In the genomic region with DNA sequence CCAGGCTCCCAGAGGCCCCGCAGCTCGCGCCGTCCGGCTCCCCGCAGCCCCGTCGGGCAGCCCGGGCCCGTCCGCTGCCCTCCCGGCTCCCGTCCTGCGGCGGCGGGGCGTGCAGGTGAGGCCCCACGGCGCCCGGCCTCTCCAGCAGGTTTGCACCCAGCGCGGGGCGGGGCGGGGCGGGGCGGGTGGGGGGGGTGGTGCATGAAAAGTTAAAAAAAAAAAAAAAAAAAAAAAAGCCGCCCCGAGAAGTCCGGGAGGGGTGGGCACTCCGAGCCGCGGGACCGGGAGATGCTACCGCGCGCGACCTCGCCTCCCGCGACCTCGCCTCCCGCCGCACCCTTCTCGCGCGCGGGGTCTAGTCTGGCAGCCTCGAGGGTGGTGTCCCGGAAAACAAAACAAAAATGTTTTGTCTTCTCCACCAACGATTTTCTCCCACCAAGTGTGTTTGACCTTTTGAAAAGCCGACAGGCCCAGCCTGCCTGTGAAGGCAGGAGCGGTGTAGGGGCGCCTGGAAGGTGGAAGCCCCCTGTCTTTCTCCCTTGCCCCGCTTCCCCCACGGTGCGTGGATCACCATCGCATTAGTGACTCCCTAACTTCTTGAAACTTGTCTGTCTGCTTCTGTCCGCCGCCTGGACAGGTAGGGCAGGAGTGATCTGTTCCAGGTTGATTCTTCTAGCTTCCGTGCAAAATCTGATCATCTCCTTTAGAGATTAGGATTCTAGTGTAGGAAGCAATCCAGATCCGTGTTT, we compare ENCODE assay signal across 8 cellular contexts. TPM values are rescaled to one million over a fixed set of nuclear protein-coding genes. Genes with fewer than 3 reads are reported as not detected.
A peak's percentile ranks its signal among the peaks of the same experiment; 100 is the strongest.
DNase-seq lines count a peak whose midpoint lies in the region; ATAC-seq and TF ChIP-seq lines count a peak whose summit lies in the region.

No MANE protein-coding gene starts in this region.

- peaks cover 2% of the 10 kb centered on the region for H3K36me3 Mint-ChIP-seq in neural progenitor cell

- no peak overlapping the region for H3K27ac Mint-ChIP-seq in neural progenitor cell

- peak overlapping the region; percentile 3 for H2AFZ ChIP-seq in neural progenitor cell (replicated peaks)

- no peaks in the 10 kb centered on the region for H3K36me3 ChIP-seq in neural progenitor cell

- H3K4me1 ChIP-seq in neural progenitor cell: peaks cover 17% of the 10 kb centered on the region

- peaks cover 31% of the 10 kb centered on the region for H3K27me3 ChIP-seq in neural progenitor cell

- no peak for TF ChIP-seq CTCF in neural progenitor cell (IDR thresholded peaks at IDR 0.05)

- ATAC-seq in GM21367 (IDR thresholded peaks at IDR 0.05; ENCODE audit: unreplicated experiment) (no peak), GM19455 (IDR thresholded peaks at IDR 0.05; ENCODE audit: unreplicated experiment) (no peak), GM18517 (IDR thresholded peaks at IDR 0.05; ENCODE audit: unreplicated experiment) (no peak)

- H3K9ac ChIP-seq in neural progenitor cell: no peak overlapping the region

- H3K9me3 Mint-ChIP-seq in neural progenitor cell: no peaks in the 10 kb centered on the region

- peaks cover 12% of the 10 kb centered on the region for H3K4me1 Mint-ChIP-seq in neural progenitor cell

- peak overlapping the region; percentile 83 for H3K4me2 ChIP-seq in neural progenitor cell

- peaks cover 4% of the 10 kb centered on the region for H4K20me1 ChIP-seq in neural progenitor cell (ENCODE audit: low read depth)

- H3K4me3 ChIP-seq in neural progenitor cell: peak overlapping the region; percentile 81

- H3K27ac ChIP-seq in epithelial cell of prostate (peak overlapping the region; percentile 85), neural progenitor cell (no peak overlapping the region)

- peaks cover 43% of the 10 kb centered on the region for H3K27me3 Mint-ChIP-seq in neural progenitor cell (ENCODE audit: insufficient read depth, low read depth)

- H3K79me2 ChIP-seq in neural progenitor cell (ENCODE audit: low read depth): peaks cover 3% of the 10 kb centered on the region

- H3K9me3 ChIP-seq in neural progenitor cell (ENCODE audit: low read depth): no peaks in the 10 kb centered on the region

- H3K4me3 Mint-ChIP-seq in neural progenitor cell: peak overlapping the region; percentile 93

- DNase-seq in activated gamma-delta T cell (lab: John Stamatoyannopoulos, UW) (peak; percentile 33), activated gamma-delta T cell treated with Interleukin-2 at 50 U/mL for 16 hours (no peak), T-helper 22 cell (ENCODE audit: low read depth) (peak; percentile 41), epithelial cell of prostate (ENCODE audit: low read depth, low spot score) (no peak), neural progenitor cell (ENCODE audit: low spot score) (peak; percentile 42)

- peaks cover 23% of the 10 kb centered on the region for H3F3A ChIP-seq in neural progenitor cell (ENCODE audit: low read depth)

RNA-seq across cellular contexts. Expression of a gene that starts 0.5 kb away (rescaled TPM):
- total RNA-seq in neural progenitor cell (ENCODE audit: low replicate concordance): 7.5 and 9.3 TPM in 2 replicates

RNA-seq across cellular contexts. Expression of a gene that starts 52.7 kb away (rescaled TPM):
- total RNA-seq in neural progenitor cell (ENCODE audit: low replicate concordance): 0.49 TPM in 1 of 2 replicates, not detected in the other

Comparison
In these comparisons a context has a peak if more than half of its experiments do, and no peak if none do; other contexts are left out.
1. DNase-seq: peak in activated gamma-delta T cell (single experiment), T-helper 22 cell (single experiment) and neural progenitor cell (single experiment); none in activated gamma-delta T cell treated with Interleukin-2 at 50 U/mL for 16 hours (single experiment) and epithelial cell of prostate (single experiment).